1 cellular context compared by ENCODE assay signal in genomic region chr10:102455893-102456471, GRCh38.
TF ChIP-seq lines count a peak whose summit lies in the region.

No MANE protein-coding gene starts in this region.

TF ChIP-seq in HepG2, 621 proteins besides CTCF, POLR2A, EP300 and RAD21:
- TF ChIP-seq JUND (CRISPR knock-in tag; IDR thresholded peaks at IDR 0.05) (no peak), ZNF775 (CRISPR knock-in tag; IDR thresholded peaks at IDR 0.05; ENCODE audit: borderline replicate concordance) (no peak), SPEN (CRISPR knock-in tag; IDR thresholded peaks at IDR 0.05; ENCODE audit: low read depth) (no peak), ZNF598 (CRISPR knock-in tag; IDR thresholded peaks at IDR 0.05; ENCODE audit: borderline replicate concordance) (no peak), CEBPG (CRISPR knock-in tag; IDR thresholded peaks at IDR 0.05) (0 out of 2 replicates have a peak, but pooled peaks have one; percentile 16), ZNF549 (CRISPR knock-in tag; IDR thresholded peaks at IDR 0.05) (no peak), ZNF414 (CRISPR knock-in tag; IDR thresholded peaks at IDR 0.05) (no peak), NR2F2 (IDR thresholded peaks at IDR 0.05; ENCODE audit: borderline replicate concordance, low read depth) (no peak), RNF219 (CRISPR knock-in tag; IDR thresholded peaks at IDR 0.05) (no peak), ATF4 (CRISPR knock-in tag; IDR thresholded peaks at IDR 0.05) (0 out of 4 replicates have a peak, but pooled peaks of 1 of the 2 experiments have one; percentile 35), ZNF564 (CRISPR knock-in tag; IDR thresholded peaks at IDR 0.05) (no peak), ZNF101 (CRISPR knock-in tag; IDR thresholded peaks at IDR 0.05; ENCODE audit: borderline replicate concordance, low read depth) (no peak), CEBPB (IDR thresholded peaks at IDR 0.05; ENCODE audit: borderline replicate concordance, low read depth, low read length) (0 out of 2 replicates have a peak, but pooled peaks have one; percentile 6), FOSL2 (CRISPR knock-in tag; IDR thresholded peaks at IDR 0.05) (peak; percentile 46), ZSCAN5A (CRISPR knock-in tag; IDR thresholded peaks at IDR 0.05; ENCODE audit: borderline replicate concordance) (no peak)
